Comparison of ENCODE assay signal across 11 cellular contexts in the genomic region with DNA sequence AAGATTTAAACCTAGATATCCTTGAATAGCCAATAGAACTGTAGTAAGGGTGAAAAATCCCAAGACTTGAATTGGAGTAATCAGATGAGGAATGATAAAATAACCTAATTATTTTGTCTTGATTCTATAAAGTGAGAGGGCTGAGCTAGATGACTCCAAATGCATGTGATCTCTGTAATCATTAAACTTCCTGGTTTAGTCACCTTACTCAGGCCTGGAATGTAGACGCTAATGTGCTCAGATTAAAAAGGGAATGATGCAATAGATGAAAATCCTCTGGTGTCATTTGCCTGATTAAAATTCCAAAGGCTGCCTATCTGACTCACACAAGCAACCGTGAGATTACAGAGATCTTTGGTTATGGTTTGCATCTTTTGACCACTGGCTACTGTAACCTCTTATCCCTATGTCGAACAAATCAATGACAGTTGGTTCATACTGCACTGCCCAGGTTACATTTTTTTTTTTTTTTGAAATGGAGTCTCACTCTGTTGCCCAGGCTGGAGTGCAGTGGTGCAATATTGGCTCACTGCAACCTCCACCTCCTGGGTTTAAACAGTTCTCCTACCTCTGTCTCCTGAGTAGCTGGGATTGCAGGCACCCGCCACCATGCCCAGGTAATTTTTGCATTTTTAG. TPM values are rescaled to one million over a fixed set of nuclear protein-coding genes. Genes with fewer than 3 reads are reported as not detected.
A peak's percentile ranks its signal among the peaks of the same experiment; 100 is the strongest.
DNase-seq lines count a peak whose midpoint lies in the region; ATAC-seq and TF ChIP-seq lines count a peak whose summit lies in the region.
"Had no signal": no experiment of that assay in that cellular context is flagged by ENCODE, and none has a peak within 500 bp of the region (broad histone marks: within the 10 kb centered on the region; RNA-seq: fewer than 3 reads in every experiment).

No MANE protein-coding gene starts in this region.

- H3K4me3 ChIP-seq in Panc1 (ENCODE audit: low read depth in 2 of 2, low read length in 2 of 2) (no peak overlapping the region), epithelial cell of proximal tubule (ENCODE audit: low read depth, low read length) (no peak overlapping the region), osteoblast (ENCODE audit: insufficient read depth, low read length) (no peak overlapping the region)

- TF ChIP-seq CTCF in Panc1 (IDR thresholded peaks at IDR 0.05) (no peak), epithelial cell of proximal tubule (conservative IDR thresholded peaks at IDR 0.05; ENCODE audit: low read depth, low read length) (no peak), osteoblast (IDR thresholded peaks at IDR 0.05; ENCODE audit: extremely low read depth, low read depth, low read length) (no peak)
- TF ChIP-seq CTCF in CD4-positive, alpha-beta T cell (IDR thresholded peaks at IDR 0.05) = no peak

- no peak overlapping the region for H3K4me2 ChIP-seq in osteoblast (ENCODE audit: insufficient read depth, low read length)

- H3K27me3 ChIP-seq in Panc1 (ENCODE audit: control insufficient read depth, insufficient read depth, low read length) = no peaks in the 10 kb centered on the region
- no peaks in the 10 kb centered on the region for H3K27me3 ChIP-seq in osteoblast (ENCODE audit: insufficient read depth, low read length)
- no peaks in the 10 kb centered on the region for H3K27me3 ChIP-seq in CD4-positive, alpha-beta T cell (ENCODE audit: control insufficient read depth, insufficient read depth, low read length)

- DNase-seq in EL (peak; percentile 92), Panc1 (ENCODE audit: low read depth, low spot score) (peak; percentile 95), epithelial cell of proximal tubule (ENCODE audit: low read depth) (peak; percentile 99), osteoblast (ENCODE audit: insufficient read length, low spot score, missing footprints) (peak; percentile 83), NCI-H748 (lab: John Stamatoyannopoulos, UW; ENCODE audit: unreplicated experiment) (no peak), iPS-NIHi11 (ENCODE audit: low spot score) (no peak)
- DNase-seq in CD4-positive, alpha-beta T cell = no peak
- DNase-seq: endodermal cell, NCI-H1436 treated with DMSO at 0.1 percent for 48 hours, substantia nigra had no signal

- no peaks in the 10 kb centered on the region for H3K9me3 Mint-ChIP-seq in CD4-positive, alpha-beta T cell

- H3K36me3 ChIP-seq in Panc1 (ENCODE audit: control insufficient read depth, insufficient read depth, low read length) (no peaks in the 10 kb centered on the region), osteoblast (ENCODE audit: insufficient read depth, low read length) (no peaks in the 10 kb centered on the region)

- intact Hi-C loops in Panc1 (cut with micrococcal nuclease; ENCODE audit: unreplicated experiment) = no loop called here
- intact Hi-C loops in CD4-positive, alpha-beta T cell (cut with DNase I, micrococcal nuclease) = no loop called here

- no peak overlapping the region for H3K27ac Mint-ChIP-seq in CD4-positive, alpha-beta T cell
- H3K27ac Mint-ChIP-seq: endodermal cell had no signal

- ATAC-seq in Panc1 (peak; percentile 44), HG03175 (IDR thresholded peaks at IDR 0.05; ENCODE audit: unreplicated experiment) (no peak)
- ATAC-seq in CD4-positive, alpha-beta T cell (ENCODE audit: poor library complexity) = no peak

- no peak overlapping the region for H3K4me3 Mint-ChIP-seq in CD4-positive, alpha-beta T cell
- H3K4me3 Mint-ChIP-seq: endodermal cell had no signal

- no peaks in the 10 kb centered on the region for H3K27me3 Mint-ChIP-seq in CD4-positive, alpha-beta T cell

- peaks cover 38% of the 10 kb centered on the region for H3K4me1 Mint-ChIP-seq in CD4-positive, alpha-beta T cell (ENCODE audit: low read depth)
- H3K4me1 Mint-ChIP-seq: endodermal cell had no signal

- POLR2A ChIA-PET in Panc1 (lab: Charles Lee) = no interaction called here
- POLR2A ChIA-PET in CD4-positive, alpha-beta T cell (lab: Charles Lee) = no interaction called here

- no peaks in the 10 kb centered on the region for H3K36me3 Mint-ChIP-seq in CD4-positive, alpha-beta T cell (ENCODE audit: low read depth)

- H3K4me1 ChIP-seq in Panc1 (ENCODE audit: control insufficient read depth, insufficient read depth, low read length) = peaks cover 10% of the 10 kb centered on the region
- peaks cover 7% of the 10 kb centered on the region for H3K4me1 ChIP-seq in osteoblast (ENCODE audit: insufficient read depth, low read length)

- H4K20me1 ChIP-seq in osteoblast (ENCODE audit: insufficient read depth, low read length) = no peaks in the 10 kb centered on the region

- peak overlapping the region; percentile 71; the same call in 1 of the 2 replicates for H3K27ac ChIP-seq in Panc1 (ENCODE audit: low read length)
- H3K27ac ChIP-seq in osteoblast (ENCODE audit: low read depth, low read length) = no peak overlapping the region
- H3K27ac ChIP-seq in CD4-positive, alpha-beta T cell (ENCODE audit: low read depth, low read length) = no peak overlapping the region

- no TSS peak for BruUV-seq in Panc1 (replicated peaks; lab: Mats Ljungman, UMichigan)

- no peaks in the 10 kb centered on the region for H3K9me3 ChIP-seq in Panc1 (ENCODE audit: control insufficient read depth, insufficient read depth, low read depth, low read length)
- no peaks in the 10 kb centered on the region for H3K9me3 ChIP-seq in osteoblast (ENCODE audit: low read depth, low read length)
- H3K9me3 ChIP-seq in CD4-positive, alpha-beta T cell (ENCODE audit: control insufficient read depth, low read length) = no peaks in the 10 kb centered on the region

- in situ Hi-C loops in Panc1 (cut with HindIII; ENCODE audit: low pct_unique_long_range_greater_than_20kb, low sequenced_read_pairs) = no loop called here

- H2AFZ ChIP-seq in osteoblast (ENCODE audit: low read length) = no peak overlapping the region

- no peaks in the 10 kb centered on the region for H3K79me2 ChIP-seq in osteoblast (ENCODE audit: insufficient read depth, low read length)

- CTCF ChIA-PET in Panc1 (lab: Charles Lee) = no interaction called here
- CTCF ChIA-PET in CD4-positive, alpha-beta T cell (lab: Charles Lee) = no interaction called here

RNA-seq across cellular contexts. Expression of a gene that starts 2.9 kb away (rescaled TPM):
- 1.1 TPM for total RNA-seq in Panc1 (2021; ENCODE audit: unreplicated experiment)
- 0.46 TPM for polyA plus RNA-seq in Panc1 (2012; ENCODE audit: insufficient read length)
- total RNA-seq in epithelial cell of proximal tubule = 42.0 and 75.2 TPM in 2 replicates
- total RNA-seq in osteoblast = 0.29 and 2.9 TPM in 2 replicates
- 1 to 10 TPM; 3.1 to 4.5 TPM for total RNA-seq in CD4-positive, alpha-beta T cell

RNA-seq across cellular contexts. Expression of a gene that starts 37.2 kb away (rescaled TPM):
- 65.0 TPM for total RNA-seq in Panc1 (2021; ENCODE audit: unreplicated experiment)
- polyA plus RNA-seq in Panc1 (2012; ENCODE audit: insufficient read length) = 32.1 TPM
- total RNA-seq in epithelial cell of proximal tubule = 29.0 and 38.0 TPM in 2 replicates
- 34.5 and 34.7 TPM in 2 replicates for total RNA-seq in osteoblast
- 10 to 100 TPM; 78.1 to 78.7 TPM for total RNA-seq in CD4-positive, alpha-beta T cell

Comparison
In these comparisons a context has a peak if more than half of its experiments do, and no peak if none do; other contexts are left out.
1. DNase-seq: peak in EL (single experiment), Panc1 (single experiment), epithelial cell of proximal tubule (single experiment) and osteoblast (single experiment); none in NCI-H748 (single experiment), CD4-positive, alpha-beta T cell (0 of 10) and iPS-NIHi11 (single experiment).